ENCODE assay signal across 23 cellular contexts in the genomic region with DNA sequence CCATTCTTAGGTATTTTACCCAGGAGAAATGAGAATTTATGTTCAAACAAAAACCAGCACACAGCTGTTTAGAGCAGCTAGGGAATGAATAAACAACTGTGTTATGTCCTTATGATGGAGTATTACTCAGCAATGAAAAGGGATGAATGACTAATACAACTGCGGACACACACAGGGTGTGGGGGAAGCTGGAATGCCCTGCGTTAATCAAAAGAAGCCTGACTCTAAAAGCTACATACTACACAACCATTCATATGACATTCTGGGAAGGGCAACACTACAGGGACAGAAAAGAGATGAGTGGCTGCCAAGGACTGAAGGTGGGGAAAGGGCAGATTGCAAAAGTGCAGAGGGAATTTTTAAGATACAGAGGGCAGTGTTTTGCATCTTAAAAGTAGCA.
A peak's percentile ranks its signal among the peaks of the same experiment; 100 is the strongest.
DNase-seq lines count a peak whose midpoint lies in the region; ATAC-seq, FAIRE-seq and TF ChIP-seq lines count a peak whose summit lies in the region.
"Had no signal": no experiment of that assay in that cellular context is flagged by ENCODE, and none has a peak within 500 bp of the region (broad histone marks: within the 10 kb centered on the region; RNA-seq: fewer than 3 reads in every experiment).

No MANE protein-coding gene starts in this region.

- no peaks in the 10 kb centered on the region for H3K79me2 ChIP-seq in K562 (ENCODE audit: control insufficient read depth, insufficient read depth, low read length)

- TF ChIP-seq EP300 in K562 (IDR thresholded peaks at IDR 0.05; ENCODE audit: low read length): no peak

- H3K27me3 ChIP-seq in K562 (ENCODE audit: control insufficient read depth in 2 of 2, insufficient read depth in 2 of 2, low read length in 2 of 2): no peaks in the 10 kb centered on the region

- TF ChIP-seq POLR2A in K562 (conservative IDR thresholded peaks at IDR 0.05): no peak

- no peak overlapping the region for H3K4me2 ChIP-seq in K562 (ENCODE audit: insufficient read depth, low read length)
- H3K4me2 ChIP-seq: A549, SK-N-SH had no signal

- no peaks in the 10 kb centered on the region; the same call in 1 of the 2 replicates for H3K27me3 Mint-ChIP-seq in HFFc6 (ENCODE audit: insufficient read depth)
- H3K27me3 Mint-ChIP-seq: CD4-positive, alpha-beta T cell had no signal

- CTCF ChIA-PET in K562 (lab: Yijun Ruan, JAX; ENCODE audit: low intra/inter-chr PET ratio): no interaction called here

- WGBS in K562 (ENCODE audit: insufficient coverage, low coverage, missing lambda C conversion rate): 77% methylated on average over 2 of the region's 2 CpGs

- no peak overlapping the region for H2AFZ ChIP-seq in K562 (ENCODE audit: low read depth, low read length)

- H3K4me1 Mint-ChIP-seq in HFFc6 (ENCODE audit: low read depth): peaks cover 44% of the 10 kb centered on the region

- no peak overlapping the region for H3K4me3 Mint-ChIP-seq in HFFc6
- H3K4me3 Mint-ChIP-seq: CD4-positive, alpha-beta T cell had no signal

- no peak overlapping the region for H3K27ac ChIP-seq in K562 (ENCODE audit: extremely low read depth, low read depth, low read length)
- H3K27ac ChIP-seq: A549, HL-60 had no signal

- BruUV-seq in K562 (replicated peaks; lab: Mats Ljungman, UMichigan): no TSS peak

- TF ChIP-seq CTCF in HFFc6 (IDR thresholded peaks at IDR 0.05) (no peak), K562 (IDR thresholded peaks at IDR 0.05 in 2 of 3, conservative IDR thresholded peaks at IDR 0.05 in 1 of 3; ENCODE audit: insufficient read depth in 2 of 3, low read depth in 1 of 3, low read length in 3 of 3) (no peak)

- ATAC-seq in K562 (no peak), HG03342 (IDR thresholded peaks at IDR 0.05; ENCODE audit: unreplicated experiment) (no peak), HG02798 (IDR thresholded peaks at IDR 0.05; ENCODE audit: poor library complexity, unreplicated experiment) (no peak)
- ATAC-seq: A549, GM12878 had no signal

- peak overlapping the region; percentile 63 for H3K27ac Mint-ChIP-seq in HFFc6
- H3K27ac Mint-ChIP-seq: CD4-positive, alpha-beta T cell had no signal

- no peak for TF ChIP-seq RAD21 in K562 (CRISPR knock-in tag; conservative IDR thresholded peaks at IDR 0.05 in 1 of 2, IDR thresholded peaks at IDR 0.05 in 1 of 2)

- no peak for FAIRE-seq in K562 (lab: Jason Lieb, UNC)
- FAIRE-seq: A549, GM12878, H54, RCC 7860 had no signal

- H3K9ac ChIP-seq in K562 (ENCODE audit: insufficient read depth in 1 of 2, low read depth in 2 of 2, low read length in 2 of 2): no peak overlapping the region
- H3K9ac ChIP-seq: SK-N-SH had no signal

- intact Hi-C loops in K562 (cut with micrococcal nuclease): no loop called here

- H3K4me3 ChIP-seq in K562: no peak overlapping the region
- H3K4me3 ChIP-seq: A549, GM12878 had no signal

- no peaks in the 10 kb centered on the region for H3K9me3 ChIP-seq in K562 (replicated peaks; ENCODE audit: control insufficient read depth, insufficient read depth, low read depth, low read length)
- H3K9me3 ChIP-seq: A549, Caco-2, SK-N-SH had no signal

- H3K36me3 Mint-ChIP-seq in HFFc6 (ENCODE audit: low read depth): peaks cover 21% of the 10 kb centered on the region

- in situ Hi-C loops in K562 (cut with MboI): no loop called here

- POLR2A ChIA-PET in K562 (lab: Yijun Ruan, JAX): interaction anchor here (0.6 to 1.3 kb wide), 2 partner anchors 11 to 70 kb away, joined by 3 to 4 read pairs; no protein-coding TSS in a partner anchor

- H3K9me1 ChIP-seq in K562 (ENCODE audit: control insufficient read depth, insufficient read depth, low read length): peaks cover 9% of the 10 kb centered on the region

- DNase-seq in ELR (ENCODE audit: low read depth): peak; percentile 52
- peak; percentile 22 for DNase-seq in HFFc6
- DNase-seq in K562 (ENCODE audit: extremely low read depth in 1 of 4, low spot score in 3 of 4): no peak
- DNase-seq in fibroblast of gingiva (ENCODE audit: low read depth): peak; percentile 58
- no peak for DNase-seq in NCI-H1694 (lab: John Stamatoyannopoulos, UW)
- DNase-seq in activated CD4-positive, CD25-positive, alpha-beta regulatory T cell treated with anti-CD3 and anti-CD28 coated beads, Interleukin-2, amount 50 U/mL, for 72 hours: no peak
- DNase-seq: Caco-2; CD4-positive, alpha-beta T cell; Karpas-422; NCI-H1092 treated with DMSO at 0.1 percent for 48 hours; NCI-H146; NCI-H2081 treated with DMSO at 0.1 percent for 48 hours; NCI-H510A; NCI-H774; Right ventricle myocardium superior; SK-N-SH had no signal

- no peaks in the 10 kb centered on the region for H3K9me3 Mint-ChIP-seq in HFFc6
- H3K9me3 Mint-ChIP-seq: CD4-positive, alpha-beta T cell had no signal

- peaks cover 29% of the 10 kb centered on the region; the same call in 2 of the 3 replicates for H3K36me3 ChIP-seq in K562 (ENCODE audit: control insufficient read depth, insufficient read depth, low read length)

- peaks cover 0 to 7% of the 10 kb centered on the region in 2 experiments; a peak in 2 of 5 replicates for H3K4me1 ChIP-seq in K562 (replicated peaks in 1 of 2; ENCODE audit: control insufficient read depth in 2 of 2, insufficient read depth in 2 of 2, low read length in 2 of 2)

- peaks cover 14% of the 10 kb centered on the region for H4K20me1 ChIP-seq in K562 (replicated peaks; ENCODE audit: control insufficient read depth, insufficient read depth, low read length)

TF ChIP-seq in K562, 482 proteins besides CTCF, POLR2A, EP300 and RAD21 (continues in another document):
- TF ChIP-seq HMGXB4 (CRISPR knock-in tag; IDR thresholded peaks at IDR 0.05): no peak
- no peak for TF ChIP-seq ZNF77 (CRISPR knock-in tag; IDR thresholded peaks at IDR 0.05)
- no peak for TF ChIP-seq PPARD (CRISPR knock-in tag; IDR thresholded peaks at IDR 0.05)
- no peak for TF ChIP-seq SLC30A9 (CRISPR knock-in tag; IDR thresholded peaks at IDR 0.05)
- TF ChIP-seq LARP7 (IDR thresholded peaks at IDR 0.05): no peak
- no peak for TF ChIP-seq CBX8 (IDR thresholded peaks at IDR 0.05; ENCODE audit: borderline replicate concordance, extremely low read depth, low read depth, low read length, poor library complexity, severe bottlenecking)
- TF ChIP-seq JUND (IDR thresholded peaks at IDR 0.05; ENCODE audit: borderline replicate concordance, low read depth, low read length): no peak
- TF ChIP-seq JUND (tag; IDR thresholded peaks at IDR 0.05; ENCODE audit: borderline replicate concordance, low read depth, low read length): 0 out of 3 replicates have a peak, but pooled peaks have one; percentile 19
- no peak for TF ChIP-seq PHF21A (IDR thresholded peaks at IDR 0.05; ENCODE audit: borderline replicate concordance, low read depth)
- TF ChIP-seq MIER1 (IDR thresholded peaks at IDR 0.05; ENCODE audit: low read depth): no peak
- TF ChIP-seq RBM25 (IDR thresholded peaks at IDR 0.05; ENCODE audit: low read depth, low read length, severe bottlenecking): peak; percentile 43
- no peak for TF ChIP-seq ZNF592 (IDR thresholded peaks at IDR 0.05)

Comparison
In these comparisons a context has a peak if more than half of its experiments do, and no peak if none do; other contexts are left out.
1. DNase-seq: peak in ELR (single experiment), HFFc6 (single experiment) and fibroblast of gingiva (single experiment); none in K562 (0 of 4), NCI-H1694 (single experiment) and activated CD4-positive, CD25-positive, alpha-beta regulatory T cell treated with anti-CD3 and anti-CD28 coated beads, Interleukin-2, amount 50 U/mL, for 72 hours (single experiment).